ENCODE assay signal across 8 cellular contexts in the genomic region with DNA sequence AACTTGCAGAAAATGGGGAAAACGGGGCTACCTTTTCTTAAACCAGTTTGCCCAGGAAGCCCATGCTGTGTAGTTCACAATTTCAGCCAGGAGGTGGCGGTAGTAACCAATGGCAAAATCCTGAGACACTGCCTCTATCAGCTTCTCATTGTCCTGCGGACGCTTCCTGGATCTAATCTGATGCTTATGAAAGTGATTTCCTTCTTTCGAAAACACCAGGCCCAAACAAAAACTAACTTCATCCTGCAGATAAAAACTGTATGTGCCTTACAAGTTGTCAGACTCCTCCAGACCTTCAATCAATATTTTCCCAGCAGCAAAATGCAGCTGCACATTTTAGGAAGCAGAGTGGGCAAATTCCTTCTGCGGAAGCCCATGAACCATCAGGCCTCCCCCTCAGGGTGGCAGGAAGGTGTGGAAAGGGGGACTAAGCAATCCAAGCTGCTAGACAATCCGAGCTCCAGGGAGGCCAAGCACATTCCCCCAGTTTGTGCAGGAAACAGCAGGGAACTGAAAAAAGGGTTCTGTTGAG.
DNase-seq lines count a peak whose midpoint lies in the region; ATAC-seq and TF ChIP-seq lines count a peak whose summit lies in the region.

No MANE protein-coding gene starts in this region.

- no peak overlapping the region for H3K23ac ChIP-seq in mesenchymal stem cell (ENCODE audit: low read length in 2 of 2)

- H3K18ac ChIP-seq in mesenchymal stem cell (ENCODE audit: low read depth in 1 of 2, low read length in 2 of 2) = peak overlapping the region; percentile 19 to 68

- H3K9me2 ChIP-seq in DOHH2 (replicated peaks; ENCODE audit: control insufficient read depth, low read length) = no peaks in the 10 kb centered on the region

- peak; percentile 93 for TF ChIP-seq CTCF in DOHH2 (IDR thresholded peaks at IDR 0.05; ENCODE audit: low read depth, low read length, poor library complexity, severe bottlenecking)

- H3K4me1 ChIP-seq in DOHH2 (ENCODE audit: control insufficient read depth, low read length) (peaks cover 4% of the 10 kb centered on the region), mesenchymal stem cell (ENCODE audit: control insufficient read depth, insufficient read depth, low read depth, low read length) (peaks cover 11% of the 10 kb centered on the region)

- peak; percentile 59 for ATAC-seq in HG03175 (IDR thresholded peaks at IDR 0.05; ENCODE audit: unreplicated experiment)

- H2BK120ac ChIP-seq in mesenchymal stem cell (ENCODE audit: low read depth, low read length) = no peak overlapping the region

- H2BK12ac ChIP-seq in mesenchymal stem cell (ENCODE audit: low read length in 2 of 2) = peak overlapping the region in 1 of 2 experiments; percentile 92

- H4K91ac ChIP-seq in mesenchymal stem cell (ENCODE audit: low read length) = peak overlapping the region; percentile 87

- H3K27ac ChIP-seq in DOHH2 (ENCODE audit: low read depth, low read length) (no peak overlapping the region), mesenchymal stem cell (ENCODE audit: low read length, poor library complexity, severe bottlenecking) (no peak overlapping the region)

- H4K20me1 ChIP-seq in DOHH2 (ENCODE audit: control insufficient read depth, insufficient read depth, low read depth, low read length) = no peaks in the 10 kb centered on the region

- no peaks in the 10 kb centered on the region for H3F3A ChIP-seq in DOHH2 (ENCODE audit: control insufficient read depth, insufficient read depth)

- H3K36me3 ChIP-seq in DOHH2 (ENCODE audit: control insufficient read depth, low read length) (no peaks in the 10 kb centered on the region), mesenchymal stem cell (ENCODE audit: control insufficient read depth in 1 of 2, insufficient read depth in 2 of 2, low read depth in 1 of 2, low read length in 2 of 2) (no peaks in the 10 kb centered on the region)

- peak overlapping the region; percentile 95 for H2BK15ac ChIP-seq in mesenchymal stem cell (ENCODE audit: low read depth, poor library complexity, severe bottlenecking)

- H3K4me3 ChIP-seq in DOHH2 (ENCODE audit: low read length) = no peak overlapping the region
- no peak overlapping the region for H3K4me3 ChIP-seq in mesenchymal stem cell (ENCODE audit: insufficient read depth in 1 of 2, low read depth in 1 of 2, low read length in 2 of 2)

- H4K8ac ChIP-seq in mesenchymal stem cell (ENCODE audit: low read length) = peak overlapping the region; percentile 97

- H3K9me3 ChIP-seq in DOHH2 (ENCODE audit: control insufficient read depth, insufficient read depth, low read length) (no peaks in the 10 kb centered on the region), mesenchymal stem cell (ENCODE audit: control insufficient read depth, low read length) (peaks cover 2% of the 10 kb centered on the region)

- H3K79me2 ChIP-seq in DOHH2 (ENCODE audit: control insufficient read depth, low read length) = no peaks in the 10 kb centered on the region

- peak overlapping the region; percentile 8; the same call in 1 of the 2 replicates for H3K4me2 ChIP-seq in DOHH2 (ENCODE audit: low read length)
- no peak overlapping the region for H3K4me2 ChIP-seq in mesenchymal stem cell (ENCODE audit: low read length, poor library complexity, severe bottlenecking)

- no peak overlapping the region for H2AK5ac ChIP-seq in mesenchymal stem cell (ENCODE audit: low read length, severe bottlenecking)

- H3K79me1 ChIP-seq in mesenchymal stem cell (replicated peaks; ENCODE audit: low read length, poor library complexity, severe bottlenecking) = no peaks in the 10 kb centered on the region

- DNase-seq in NCI-H774 (lab: John Stamatoyannopoulos, UW) (peak; percentile 75), mesenchymal stem cell (peak; percentile 81), cortex of kidney (lab: John Stamatoyannopoulos, UW) (no peak)
- peak; percentile 85 to 89 for DNase-seq in activated CD4-positive, alpha-beta T cell treated with anti-CD3 and anti-CD28 coated beads, Interleukin-2, amount 50 U/mL, for 48 hours
- DNase-seq in effector CD4-positive, alpha-beta T cell = peak; percentile 63
- peak; percentile 42 to 45 for DNase-seq in stimulated activated CD8-positive, alpha-beta memory T cell treated with anti-CD3 and anti-CD28 coated beads, Interleukin-15, amount 100 ng/mL, for 4 hours (ENCODE audit: low read depth in 2 of 2)

- no peak overlapping the region for H2BK5ac ChIP-seq in mesenchymal stem cell (ENCODE audit: low read depth, low read length, poor library complexity, severe bottlenecking)

- H3K14ac ChIP-seq in mesenchymal stem cell (ENCODE audit: low read length in 2 of 2) = no peak overlapping the region

- H3K4ac ChIP-seq in mesenchymal stem cell (ENCODE audit: low read depth in 1 of 2, low read length in 2 of 2) = no peak overlapping the region

- H3K9ac ChIP-seq in mesenchymal stem cell (ENCODE audit: low read length) = peak overlapping the region; percentile 69

- H3K27me3 ChIP-seq in DOHH2 (ENCODE audit: control insufficient read depth, low read length) (0 out of 2 replicates have a peak, but pooled peaks cover 2% of the 10 kb centered on the region), mesenchymal stem cell (ENCODE audit: control insufficient read depth in 1 of 2, insufficient read depth in 1 of 2, low read length in 2 of 2) (no peaks in the 10 kb centered on the region)

- 16% methylated on average over 7 of the region's 7 CpGs for WGBS in mesenchymal stem cell

- H2AFZ ChIP-seq in mesenchymal stem cell (ENCODE audit: low read depth, low read length) = no peak overlapping the region
